In the genomic region with DNA sequence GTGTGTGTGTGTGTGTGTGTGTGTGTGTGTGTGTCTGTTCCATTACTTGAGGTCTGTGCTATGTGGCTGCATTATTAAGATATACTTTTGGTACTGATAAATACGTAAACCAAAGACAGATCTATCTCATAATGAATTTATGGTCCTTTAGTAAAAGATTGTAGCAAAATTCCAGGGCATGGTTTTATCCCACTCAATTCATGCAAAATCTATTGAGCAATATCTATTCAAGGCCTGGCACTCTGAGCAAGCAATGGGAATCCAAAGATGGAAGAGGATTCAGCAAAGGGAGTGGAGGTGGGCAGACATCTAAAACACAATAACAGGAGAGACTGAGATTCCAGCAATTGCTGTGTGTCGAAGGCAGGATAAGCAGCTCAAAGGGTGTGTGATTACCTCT, we compare ENCODE assay signal across 22 cellular contexts.
DNase-seq lines count a peak whose midpoint lies in the region; ATAC-seq and TF ChIP-seq lines count a peak whose summit lies in the region.
"Had no signal": no experiment of that assay in that cellular context is flagged by ENCODE, and none has a peak within 500 bp of the region (broad histone marks: within the 10 kb centered on the region; RNA-seq: fewer than 3 reads in every experiment).

No MANE protein-coding gene starts in this region.

- H3K4me1 ChIP-seq in gastroesophageal sphincter (peaks cover 2 to 40% (median 3%) of the 10 kb centered on the region in 3 donors), rectal smooth muscle tissue (ENCODE audit: control insufficient read depth, insufficient read depth, low read length) (no peaks in the 10 kb centered on the region), aorta (ENCODE audit: control insufficient read depth in 1 of 2, insufficient read depth in 2 of 2, low read length in 2 of 2) (peaks cover 2 to 4% of the 10 kb centered on the region in 2 donors)
- H3K4me1 ChIP-seq: neural progenitor cell, testis had no signal

- H3K27me3 ChIP-seq in gastroesophageal sphincter (no peaks in the 10 kb centered on the region), rectal smooth muscle tissue (ENCODE audit: control insufficient read depth, insufficient read depth, low read length) (no peaks in the 10 kb centered on the region), aorta (ENCODE audit: control insufficient read depth in 1 of 2, insufficient read depth in 2 of 2, low read length in 1 of 2) (no peaks in the 10 kb centered on the region)
- H3K27me3 ChIP-seq: BLaER1 treated with 17β-estradiol and CSF1 and Interleukin-3, amounts not matched to agents 10 nM and 100 nM; neural progenitor cell; testis had no signal

- H3K9me3 ChIP-seq in gastroesophageal sphincter, result no peaks in the 10 kb centered on the region
- no peaks in the 10 kb centered on the region for H3K9me3 ChIP-seq in aorta (ENCODE audit: control insufficient read depth, low read length)
- H3K9me3 ChIP-seq: testis had no signal

- intact Hi-C loops in Right ventricle myocardium superior (cut with DNase I), result no loop called here
- intact Hi-C loops in Right ventricle myocardium inferior (cut with DNase I), result loop anchor here (5.0 kb wide), 1 partner anchor 86 kb away; the partner anchor contains the start of gene RFTN1
- intact Hi-C loops in aorta (cut with DNase I), result no loop called here

- H3K36me3 ChIP-seq in gastroesophageal sphincter (peaks cover 0 to 8% of the 10 kb centered on the region in 2 donors), rectal smooth muscle tissue (ENCODE audit: control insufficient read depth, insufficient read depth, low read length) (no peaks in the 10 kb centered on the region), aorta (ENCODE audit: control insufficient read depth in 1 of 2, insufficient read depth in 2 of 2, low read length in 1 of 2) (peaks cover 0 to 4% of the 10 kb centered on the region in 2 donors)
- H3K36me3 ChIP-seq: neural progenitor cell had no signal

- H3K4me3 ChIP-seq in gastroesophageal sphincter (no peak overlapping the region), rectal smooth muscle tissue (ENCODE audit: low read length) (no peak overlapping the region), aorta (ENCODE audit: low read length in 2 of 2) (no peak overlapping the region)
- H3K4me3 ChIP-seq: BLaER1 treated with 17β-estradiol and CSF1 and Interleukin-3, amounts not matched to agents 10 nM and 100 nM; neural progenitor cell; SK-N-MC; testis had no signal

- H3K9ac ChIP-seq in rectal smooth muscle tissue (ENCODE audit: low read length), result no peak overlapping the region
- H3K9ac ChIP-seq: BLaER1 treated with 17β-estradiol and CSF1 and Interleukin-3, amounts not matched to agents 10 nM and 100 nM; neural progenitor cell had no signal

- DNase-seq in Right ventricle myocardium superior (no peak), Right ventricle myocardium inferior (ENCODE audit: missing footprints) (no peak), aorta (no peak), HuH-7 (ENCODE audit: low spot score) (no peak)
- DNase-seq: activated CD4-positive, alpha-beta T cell treated with anti-CD3 and anti-CD28 coated beads, Interleukin-2, amount 50 U/mL, for 1 hour; activated naive CD4-positive, alpha-beta T cell treated with anti-CD3 and anti-CD28 coated beads, Interleukin-2, amount 10 ng/mL, durations not matched to agents 7 days and 5 days; effector CD8-positive, alpha-beta T cell; foreskin melanocyte; mesendoderm; NCI-H2029 treated with DMSO at 0.1 percent for 48 hours; NCI-H69; retina; stimulated activated CD4-positive, alpha-beta T cell treated with anti-CD3 and anti-CD28 coated beads, Interleukin-1b, Interleukin-23, amount 100 ng/mL, for 48 hours had no signal

- 96 to 100% methylated on average over 1 to 2 of the region's 2 CpGs for WGBS in gastroesophageal sphincter (ENCODE audit: low coverage in 1 of 2), 2 donors
- 94 to 96% methylated on average over 2 of the region's 2 CpGs for WGBS in aorta, 2 donors

- ATAC-seq in Right ventricle myocardium superior (ENCODE audit: poor library complexity) (peak; percentile 38), Right ventricle myocardium inferior (no peak), gastroesophageal sphincter (peak; percentile 42), aorta (ENCODE audit: low FRiP score) (peak; percentile 20), GM19467 (IDR thresholded peaks at IDR 0.05; ENCODE audit: unreplicated experiment) (no peak), HG03460 (IDR thresholded peaks at IDR 0.05; ENCODE audit: unreplicated experiment) (no peak)

- TF ChIP-seq EP300 in gastroesophageal sphincter (IDR thresholded peaks at IDR 0.05), result no peak

- TF ChIP-seq POLR2A in gastroesophageal sphincter (IDR thresholded peaks at IDR 0.05), result no peak

- TF ChIP-seq CTCF in gastroesophageal sphincter (IDR thresholded peaks at IDR 0.05), result no peak

- H3K27ac ChIP-seq in gastroesophageal sphincter (peak overlapping the region in 3 of 4 donors; percentile 21 to 63 (median 48)), rectal smooth muscle tissue (ENCODE audit: low read depth, low read length) (peak overlapping the region; percentile 34), aorta (ENCODE audit: low read depth in 1 of 2, low read length in 2 of 2) (no peak overlapping the region)
- H3K27ac ChIP-seq: 22Rv1; BLaER1 treated with 17β-estradiol and CSF1 and Interleukin-3, amounts not matched to agents 10 nM and 100 nM; neural progenitor cell; SK-N-MC had no signal

Comparison
In these comparisons a context has a peak if more than half of its experiments do, and no peak if none do; other contexts are left out.
1. ATAC-seq: peak in Right ventricle myocardium superior (single experiment), gastroesophageal sphincter (single experiment) and aorta (single experiment); none in Right ventricle myocardium inferior (single experiment), GM19467 (single experiment) and HG03460 (single experiment).
2. H3K27ac ChIP-seq: peak in gastroesophageal sphincter (3 of 4) and rectal smooth muscle tissue (single experiment); none in aorta (0 of 2).